Comparison of ENCODE assay signal across 12 cellular contexts in genomic region chr17:66950886-66951604, GRCh38. TPM values are rescaled to one million over a fixed set of nuclear protein-coding genes. Genes with fewer than 3 reads are reported as not detected.
DNase-seq lines count a peak whose midpoint lies in the region; ATAC-seq, FAIRE-seq and TF ChIP-seq lines count a peak whose summit lies in the region.
"Had no signal": no experiment of that assay in that cellular context is flagged by ENCODE, and none has a peak within 500 bp of the region (broad histone marks: within the 10 kb centered on the region; RNA-seq: fewer than 3 reads in every experiment).

No MANE protein-coding gene starts in this region.

- 71% methylated on average over 6 of the region's 6 CpGs for WGBS in hepatocyte (ENCODE audit: low lambda C conversion rate, missing lambda C conversion rate)
- 82 to 87% methylated on average over 6 of the region's 6 CpGs for WGBS in sigmoid colon, 2 donors

- H4K20me1 ChIP-seq in hepatocyte (ENCODE audit: insufficient read depth, poor library complexity, severe bottlenecking): no peaks in the 10 kb centered on the region

- no peak for TF ChIP-seq POLR2A in sigmoid colon (IDR thresholded peaks at IDR 0.05)
- no peak for TF ChIP-seq POLR2A in GM12891 (IDR thresholded peaks at IDR 0.05; ENCODE audit: low read depth, low read length)

- no peak for TF ChIP-seq EP300 in sigmoid colon (IDR thresholded peaks at IDR 0.05)

- H3K9me3 ChIP-seq in hepatocyte (ENCODE audit: low read depth): no peaks in the 10 kb centered on the region
- H3K9me3 ChIP-seq in sigmoid colon: no peaks in the 10 kb centered on the region
- H3K9me3 ChIP-seq: BE2C, lower lobe of right lung, ovary had no signal

- TF ChIP-seq CTCF in RWPE1 (conservative IDR thresholded peaks at IDR 0.05; ENCODE audit: low read depth) (no peak), hepatocyte (IDR thresholded peaks at IDR 0.05; ENCODE audit: poor library complexity) (no peak), sigmoid colon (IDR thresholded peaks at IDR 0.05) (no peak)

- ATAC-seq in GM19351 (IDR thresholded peaks at IDR 0.05; ENCODE audit: unreplicated experiment): peak; percentile 22

- CTCF ChIA-PET in RWPE1 (lab: Yijun Ruan, JAX): interaction anchor here (1.5 kb wide), 1 partner anchor 36 kb away, joined by 5 read pairs; no protein-coding TSS in a partner anchor

- no peaks in the 10 kb centered on the region for H3K9me2 ChIP-seq in hepatocyte (replicated peaks; ENCODE audit: insufficient read depth)

- intact Hi-C loops in sigmoid colon (cut with DNase I): no loop called here

- peaks cover 27% of the 10 kb centered on the region for H3K4me1 ChIP-seq in hepatocyte (ENCODE audit: insufficient read depth)
- peaks cover 0 to 37% (median 32%) of the 10 kb centered on the region in 4 donors for H3K4me1 ChIP-seq in sigmoid colon
- H3K4me1 ChIP-seq: lower lobe of right lung had no signal

- no peaks in the 10 kb centered on the region for H3K79me2 ChIP-seq in hepatocyte

- no peak for DNase-seq in RWPE1 (ENCODE audit: low spot score)
- no peak for DNase-seq in hepatocyte (ENCODE audit: low spot score)
- DNase-seq in sigmoid colon: no peak
- no peak for DNase-seq in hypothalamus (lab: John Stamatoyannopoulos, UW)
- no peak for DNase-seq in HT-29 (ENCODE audit: low spot score)
- no peak for DNase-seq in activated CD8-positive, alpha-beta memory T cell treated with anti-CD3 and anti-CD28 coated beads, Interleukin-2, amount 50 U/mL, for 48 hours
- no peak for DNase-seq in GM12891 (ENCODE audit: insufficient read length, low spot score)
- DNase-seq: BE2C, Kasumi-1, lower lobe of right lung, ovary had no signal

- H3K36me3 ChIP-seq in hepatocyte (replicated peaks; ENCODE audit: insufficient read depth, low read depth) (no peaks in the 10 kb centered on the region), sigmoid colon (no peaks in the 10 kb centered on the region)
- H3K36me3 ChIP-seq: BE2C, lower lobe of right lung, ovary had no signal

- H3K27me3 ChIP-seq in hepatocyte (no peaks in the 10 kb centered on the region), sigmoid colon (no peaks in the 10 kb centered on the region)
- H3K27me3 ChIP-seq: BE2C, ovary had no signal

- POLR2A ChIA-PET in RWPE1 (lab: Yijun Ruan, JAX; ENCODE audit: low non-redundant PET): no interaction called here

- H3K4me2 ChIP-seq in hepatocyte: peak overlapping the region; percentile 53

- H3K27ac ChIP-seq in RWPE1: peak overlapping the region; percentile 93
- H3K27ac ChIP-seq in hepatocyte: peak overlapping the region; percentile 92
- H3K27ac ChIP-seq in sigmoid colon: peak overlapping the region; percentile 69 to 88 (median 80)
- H3K27ac ChIP-seq: ovary had no signal

- H2AFZ ChIP-seq in hepatocyte: no peak overlapping the region

- no peak for FAIRE-seq in GM12891 (lab: Jason Lieb, UNC)

- H3K4me3 ChIP-seq in hepatocyte (no peak overlapping the region), sigmoid colon (no peak overlapping the region)
- H3K4me3 ChIP-seq: lower lobe of right lung, ovary had no signal

TF ChIP-seq in GM12891, 5 proteins besides CTCF, POLR2A, EP300 and RAD21:
- no peak for TF ChIP-seq PAX5 (IDR thresholded peaks at IDR 0.05; ENCODE audit: insufficient read depth, low read length, severe bottlenecking)
- TF ChIP-seq TAF1 (IDR thresholded peaks at IDR 0.05; ENCODE audit: low read depth, low read length): no peak
- no peak for TF ChIP-seq SPI1 (IDR thresholded peaks at IDR 0.05; ENCODE audit: low read depth, low read length)
- TF ChIP-seq POLR2AphosphoS5 (IDR thresholded peaks at IDR 0.05; ENCODE audit: low read depth, low read length): no peak
- no peak for TF ChIP-seq POU2F2 (IDR thresholded peaks at IDR 0.05; ENCODE audit: low read depth, low read length)

RNA-seq across cellular contexts. Expression of gene CACNG4, which starts 13.5 kb away (rescaled TPM):
- total RNA-seq in hepatocyte: 2.5 and 3.5 TPM in 2 replicates
- polyA plus RNA-seq in hepatocyte: 3.9 and 7.3 TPM in 2 replicates
- total RNA-seq in sigmoid colon: under 1 TPM; 0.16 to 0.83 (median 0.38) TPM
- under 1 TPM in 2 of 3 donors, not detected in 1; under 0.01 to 0.23 TPM for polyA plus RNA-seq in sigmoid colon
- 6.2 and 6.3 TPM in 2 replicates for total RNA-seq in HT-29 (2014; rRNA removed; shearing (Covaris generic))
- polyA plus RNA-seq in GM12891 (2012; ENCODE audit: low read depth, missing spikeins): 0.04 TPM
